Comparison of ENCODE assay signal across 31 cellular contexts in genomic region chr20:11176431-11176830, GRCh38.
"Had no signal": no experiment of that assay in that cellular context is flagged by ENCODE, and none has a peak within 500 bp of the region (broad histone marks: within the 10 kb centered on the region; RNA-seq: fewer than 3 reads in every experiment).

No MANE protein-coding gene starts in this region.

- H3K36me3 ChIP-seq: adrenal gland, ascending aorta, brain microvascular endothelial cell, breast epithelium, cardiac muscle cell had no signal

- DNase-seq: activated effector memory CD4-positive, alpha-beta T cell treated with anti-CD3 and anti-CD28 coated beads, Interleukin-2, amount 50 U/mL, for 16 hours; activated effector memory CD4-positive, alpha-beta T cell treated with Interleukin-2 at 50 U/mL for 16 hours; activated gamma-delta T cell; activated gamma-delta T cell treated with Interleukin-2 at 50 U/mL for 16 hours; activated naive CD4-positive, alpha-beta T cell; activated naive CD4-positive, alpha-beta T cell treated with anti-CD3 and anti-CD28 coated beads for 36 hours; activated naive CD4-positive, alpha-beta T cell treated with anti-CD3 and anti-CD28 coated beads, Interleukin-2, amount 10 ng/mL, durations not matched to agents 7 days and 5 days; activated naive CD4-positive, alpha-beta T cell treated with anti-CD3 and anti-CD28 coated beads, Interleukin-2, amount 50 U/mL, for 16 hours; activated naive CD4-positive, alpha-beta T cell treated with Interleukin-2 at 50 U/mL for 16 hours; activated naive CD8-positive, alpha-beta T cell treated with anti-CD3 and anti-CD28 coated beads for 36 hours; activated naive CD8-positive, alpha-beta T cell treated with anti-CD3 and anti-CD28 coated beads, Interleukin-2, amount 10 ng/mL, durations not matched to agents 7 days and 5 days; activated naive CD8-positive, alpha-beta T cell treated with anti-CD3 and anti-CD28 coated beads, Interleukin-2, amount 50 U/mL, for 24 hours; activated T-cell treated with anti-CD3 and anti-CD28 coated beads, Interleukin-2, amount 50 U/mL, for 24 hours; activated T-cell treated with anti-CD3 and anti-CD28 coated beads, Interleukin-2, amount 50 U/mL, for 4 hours; activated T-cell treated with anti-CD3 and anti-CD28 coated beads, Interleukin-2, amount 50 U/mL, for 48 hours; activated T-cell treated with anti-CD3 and anti-CD28 coated beads, Interleukin-2, amount 50 U/mL, for 72 hours; adrenal gland; amniotic stem cell; amygdala; anterior cingulate cortex; aorta; body of pancreas; brain microvascular endothelial cell; caudate nucleus; central memory CD4-positive, alpha-beta T cell; cerebellar nuclear complex had no signal

- H3K9me3 ChIP-seq: ascending aorta, body of pancreas, breast epithelium had no signal

- H3K4me1 ChIP-seq: adrenal gland, body of pancreas, breast epithelium had no signal

- H3K27me3 ChIP-seq: adrenal gland, ascending aorta, body of pancreas, brain microvascular endothelial cell, breast epithelium, cardiac muscle cell had no signal

- H3K27ac ChIP-seq: adrenal gland, ascending aorta, body of pancreas, brain microvascular endothelial cell, breast epithelium, cardiac muscle cell had no signal

- ATAC-seq: activated naive CD4-positive, alpha-beta T cell treated with anti-CD3 and anti-CD28 coated beads, Interleukin-2, amount 50 U/mL, for 72 hours; activated naive CD8-positive, alpha-beta T cell treated with anti-CD3 and anti-CD28 coated beads, Interleukin-2, amount 50 U/mL, for 24 hours; activated T-cell treated with anti-CD3 and anti-CD28 coated beads, Interleukin-2, amount 50 U/mL, for 4 hours; activated T-cell treated with anti-CD3 and anti-CD28 coated beads, Interleukin-2, amount 50 U/mL, for 72 hours; activated T-helper 17 cell treated with anti-CD3 and anti-CD28 coated beads, Interleukin-2, amount 50 U/mL, for 72 hours; body of pancreas had no signal

- H3K4me3 ChIP-seq: adrenal gland, ascending aorta, body of pancreas, breast epithelium, cardiac muscle cell had no signal
